Comparison of ENCODE assay signal across 9 cellular contexts in genomic region chr10:5971315-5971832, GRCh38. TPM values are rescaled to one million over a fixed set of nuclear protein-coding genes. Genes with fewer than 3 reads are reported as not detected.
DNase-seq lines count a peak whose midpoint lies in the region; ATAC-seq and TF ChIP-seq lines count a peak whose summit lies in the region.
"Had no signal": no experiment of that assay in that cellular context is flagged by ENCODE, and none has a peak within 500 bp of the region (broad histone marks: within the 10 kb centered on the region; RNA-seq: fewer than 3 reads in every experiment).

No MANE protein-coding gene starts in this region.

- peak overlapping the region; percentile 18 for H2AFZ ChIP-seq in hepatocyte

- H3K4me3 ChIP-seq in hepatocyte (no peak overlapping the region), upper lobe of right lung (no peak overlapping the region)

- peaks cover 15% of the 10 kb centered on the region for H3K27me3 ChIP-seq in hepatocyte
- H3K27me3 ChIP-seq in upper lobe of right lung: no peaks in the 10 kb centered on the region

- no peaks in the 10 kb centered on the region for H3K9me2 ChIP-seq in hepatocyte (replicated peaks; ENCODE audit: insufficient read depth)

- H3K4me2 ChIP-seq in hepatocyte: peak overlapping the region; percentile 35

- no peaks in the 10 kb centered on the region for H3K27me3 Mint-ChIP-seq in activated CD8-positive, alpha-beta memory T cell treated with anti-CD3 and anti-CD28 coated beads, Interleukin-2, amount 10 ng/mL, durations not matched to agents 7 days and 5 days
- no peaks in the 10 kb centered on the region for H3K27me3 Mint-ChIP-seq in activated T-helper 1 cell treated with anti-CD3 and anti-CD28 coated beads, Interleukin-12 subunit alpha, Interleukin-12 subunit beta, Interleukin-2, Interleukin-4 antibody, amounts not matched to agents 30 ng/mL and 10 ng/mL and 1 ng/mL, durations not matched to agents 14 hours and 24 hours and 36 hours (ENCODE audit: insufficient read depth)

- peak overlapping the region; percentile 82 for H3K27ac Mint-ChIP-seq in activated CD8-positive, alpha-beta memory T cell treated with anti-CD3 and anti-CD28 coated beads, Interleukin-2, amount 10 ng/mL, durations not matched to agents 7 days and 5 days
- peak overlapping the region; percentile 56 for H3K27ac Mint-ChIP-seq in activated T-helper 1 cell treated with anti-CD3 and anti-CD28 coated beads, Interleukin-12 subunit alpha, Interleukin-12 subunit beta, Interleukin-2, Interleukin-4 antibody, amounts not matched to agents 30 ng/mL and 10 ng/mL and 1 ng/mL, durations not matched to agents 14 hours and 24 hours and 36 hours

- CTCF ChIA-PET in activated CD8-positive, alpha-beta memory T cell treated with anti-CD3 and anti-CD28 coated beads, Interleukin-2, amount 10 ng/mL, durations not matched to agents 7 days and 5 days (lab: Charles Lee): interaction anchor here (0.9 to 1.3 kb wide), 5 partner anchors 22 to 430 kb away, joined by 3 to 6 read pairs (median 3); partner anchors contain the start of genes ANKRD16 and FBH1

- H3K9me3 Mint-ChIP-seq in activated CD8-positive, alpha-beta memory T cell treated with anti-CD3 and anti-CD28 coated beads, Interleukin-2, amount 10 ng/mL, durations not matched to agents 7 days and 5 days (ENCODE audit: low read depth): no peaks in the 10 kb centered on the region
- H3K9me3 Mint-ChIP-seq in activated T-helper 1 cell treated with anti-CD3 and anti-CD28 coated beads, Interleukin-12 subunit alpha, Interleukin-12 subunit beta, Interleukin-2, Interleukin-4 antibody, amounts not matched to agents 30 ng/mL and 10 ng/mL and 1 ng/mL, durations not matched to agents 14 hours and 24 hours and 36 hours: no peaks in the 10 kb centered on the region

- H3K4me3 Mint-ChIP-seq in activated CD8-positive, alpha-beta memory T cell treated with anti-CD3 and anti-CD28 coated beads, Interleukin-2, amount 10 ng/mL, durations not matched to agents 7 days and 5 days: peak overlapping the region; percentile 34
- peak overlapping the region; percentile 49 for H3K4me3 Mint-ChIP-seq in activated T-helper 1 cell treated with anti-CD3 and anti-CD28 coated beads, Interleukin-12 subunit alpha, Interleukin-12 subunit beta, Interleukin-2, Interleukin-4 antibody, amounts not matched to agents 30 ng/mL and 10 ng/mL and 1 ng/mL, durations not matched to agents 14 hours and 24 hours and 36 hours

- H3K36me3 Mint-ChIP-seq in activated CD8-positive, alpha-beta memory T cell treated with anti-CD3 and anti-CD28 coated beads, Interleukin-2, amount 10 ng/mL, durations not matched to agents 7 days and 5 days: peaks cover 28% of the 10 kb centered on the region
- peaks cover 11% of the 10 kb centered on the region for H3K36me3 Mint-ChIP-seq in activated T-helper 1 cell treated with anti-CD3 and anti-CD28 coated beads, Interleukin-12 subunit alpha, Interleukin-12 subunit beta, Interleukin-2, Interleukin-4 antibody, amounts not matched to agents 30 ng/mL and 10 ng/mL and 1 ng/mL, durations not matched to agents 14 hours and 24 hours and 36 hours (ENCODE audit: low read depth)

- H3K9me3 ChIP-seq in hepatocyte (ENCODE audit: low read depth) (no peaks in the 10 kb centered on the region), upper lobe of right lung (no peaks in the 10 kb centered on the region)

- 55% methylated on average over 8 of the region's 8 CpGs for WGBS in hepatocyte (ENCODE audit: low lambda C conversion rate, missing lambda C conversion rate)

- TF ChIP-seq CTCF in hepatocyte (IDR thresholded peaks at IDR 0.05; ENCODE audit: poor library complexity) (no peak), upper lobe of right lung (IDR thresholded peaks at IDR 0.05) (no peak)

- ATAC-seq in activated CD8-positive, alpha-beta memory T cell treated with anti-CD3 and anti-CD28 coated beads, Interleukin-2, amount 10 ng/mL, durations not matched to agents 7 days and 5 days: peak; percentile 60
- ATAC-seq in upper lobe of right lung (peak; percentile 73), HG03175 (IDR thresholded peaks at IDR 0.05; ENCODE audit: unreplicated experiment) (no peak), GM19452 (IDR thresholded peaks at IDR 0.05; ENCODE audit: unreplicated experiment) (no peak)

- H4K20me1 ChIP-seq in hepatocyte (ENCODE audit: insufficient read depth, poor library complexity, severe bottlenecking): no peaks in the 10 kb centered on the region

- H3K27ac ChIP-seq in hepatocyte (peak overlapping the region; percentile 66), upper lobe of right lung (peak overlapping the region; percentile 71)

- H3K36me3 ChIP-seq in hepatocyte (replicated peaks; ENCODE audit: insufficient read depth, low read depth) (no peaks in the 10 kb centered on the region), upper lobe of right lung (no peaks in the 10 kb centered on the region)

- peaks cover 3% of the 10 kb centered on the region for H3K4me1 ChIP-seq in hepatocyte (ENCODE audit: insufficient read depth)
- H3K4me1 ChIP-seq in upper lobe of right lung: peaks cover 39% of the 10 kb centered on the region

- no peaks in the 10 kb centered on the region for H3K79me2 ChIP-seq in hepatocyte

- intact Hi-C loops in activated T-helper 1 cell treated with anti-CD3 and anti-CD28 coated beads, Interleukin-12 subunit alpha, Interleukin-12 subunit beta, Interleukin-2, Interleukin-4 antibody, amounts not matched to agents 30 ng/mL and 10 ng/mL and 1 ng/mL, durations not matched to agents 14 hours and 24 hours and 36 hours (cut with micrococcal nuclease): loop anchor here (10.0 kb wide), 1 partner anchor 527 kb away; no protein-coding TSS in a partner anchor
- intact Hi-C loops in upper lobe of right lung (cut with DNase I): no loop called here

- H3K4me1 Mint-ChIP-seq in activated CD8-positive, alpha-beta memory T cell treated with anti-CD3 and anti-CD28 coated beads, Interleukin-2, amount 10 ng/mL, durations not matched to agents 7 days and 5 days: peaks cover 56% of the 10 kb centered on the region
- H3K4me1 Mint-ChIP-seq in activated T-helper 1 cell treated with anti-CD3 and anti-CD28 coated beads, Interleukin-12 subunit alpha, Interleukin-12 subunit beta, Interleukin-2, Interleukin-4 antibody, amounts not matched to agents 30 ng/mL and 10 ng/mL and 1 ng/mL, durations not matched to agents 14 hours and 24 hours and 36 hours (ENCODE audit: low read depth): peaks cover 62% of the 10 kb centered on the region

- DNase-seq in activated CD8-positive, alpha-beta memory T cell treated with anti-CD3 and anti-CD28 coated beads, Interleukin-2, amount 10 ng/mL, durations not matched to agents 7 days and 5 days: peak; percentile 59
- DNase-seq in activated CD8-positive, alpha-beta memory T cell treated with anti-CD3 and anti-CD28 coated beads, Interleukin-2, amount 50 U/mL, for 4 hours: no peak
- no peak for DNase-seq in activated T-helper 1 cell treated with anti-CD3 and anti-CD28 coated beads, Interleukin-12 subunit alpha, Interleukin-12 subunit beta, Interleukin-2, Interleukin-4 antibody, amounts not matched to agents 30 ng/mL and 10 ng/mL and 1 ng/mL, durations not matched to agents 14 hours and 24 hours and 36 hours (ENCODE audit: low spot score)
- DNase-seq in hepatocyte (ENCODE audit: low spot score) (peak; percentile 65), upper lobe of right lung (no peak), islet precursor cell (no peak)
- DNase-seq: occipital lobe had no signal

RNA-seq across cellular contexts. Expression of gene IL15RA, which starts 6.0 kb away (rescaled TPM):
- 10 to 100 TPM; 31.1 to 31.7 TPM for total RNA-seq in activated CD8-positive, alpha-beta memory T cell treated with anti-CD3 and anti-CD28 coated beads, Interleukin-2, amount 10 ng/mL, durations not matched to agents 7 days and 5 days
- total RNA-seq in activated T-helper 1 cell treated with anti-CD3 and anti-CD28 coated beads, Interleukin-12 subunit alpha, Interleukin-12 subunit beta, Interleukin-2, Interleukin-4 antibody, amounts not matched to agents 30 ng/mL and 10 ng/mL and 1 ng/mL, durations not matched to agents 14 hours and 24 hours and 36 hours: 23.4 and 24.4 TPM in 2 replicates
- total RNA-seq in hepatocyte: 2.4 and 4.1 TPM in 2 replicates
- polyA plus RNA-seq in hepatocyte: 3.8 and 4.2 TPM in 2 replicates
- 36.7 TPM for total RNA-seq in upper lobe of right lung
- total RNA-seq: occipital lobe had no signal

Comparison
In these comparisons a context has a peak if more than half of its experiments do, and no peak if none do; other contexts are left out.
1. DNase-seq: peak in activated CD8-positive, alpha-beta memory T cell treated with anti-CD3 and anti-CD28 coated beads, Interleukin-2, amount 10 ng/mL, durations not matched to agents 7 days and 5 days (single experiment) and hepatocyte (single experiment); none in activated CD8-positive, alpha-beta memory T cell treated with anti-CD3 and anti-CD28 coated beads, Interleukin-2, amount 50 U/mL, for 4 hours (single experiment), activated T-helper 1 cell treated with anti-CD3 and anti-CD28 coated beads, Interleukin-12 subunit alpha, Interleukin-12 subunit beta, Interleukin-2, Interleukin-4 antibody, amounts not matched to agents 30 ng/mL and 10 ng/mL and 1 ng/mL, durations not matched to agents 14 hours and 24 hours and 36 hours (single experiment), upper lobe of right lung (single experiment) and islet precursor cell (single experiment).
2. ATAC-seq: peak in activated CD8-positive, alpha-beta memory T cell treated with anti-CD3 and anti-CD28 coated beads, Interleukin-2, amount 10 ng/mL, durations not matched to agents 7 days and 5 days (single experiment) and upper lobe of right lung (single experiment); none in HG03175 (single experiment) and GM19452 (single experiment).